In genomic region chr13:102394158-102395053, GRCh38 we compare ENCODE assay signal across 8 cellular contexts. TPM values are rescaled to one million over a fixed set of nuclear protein-coding genes. Genes with fewer than 3 reads are reported as not detected.
A peak's percentile ranks its signal among the peaks of the same experiment; 100 is the strongest.
DNase-seq lines count a peak whose midpoint lies in the region; ATAC-seq, FAIRE-seq and TF ChIP-seq lines count a peak whose summit lies in the region.

No MANE protein-coding gene starts in this region.

- no peaks in the 10 kb centered on the region for H3K36me3 ChIP-seq in kidney epithelial cell (ENCODE audit: control insufficient read depth, insufficient read depth, low read length)

- peak; percentile 57 for TF ChIP-seq POLR2A in GM12892 (IDR thresholded peaks at IDR 0.05; ENCODE audit: low read depth, low read length)

- TF ChIP-seq CTCF in choroid plexus epithelial cell (conservative IDR thresholded peaks at IDR 0.05; ENCODE audit: low read depth, low read length) (peak; percentile 33), kidney epithelial cell (IDR thresholded peaks at IDR 0.05; ENCODE audit: insufficient read depth, low read length, poor library complexity, severe bottlenecking) (peak; percentile 60)

- DNase-seq in GM12892 (ENCODE audit: insufficient read length): peak; percentile 80
- peak; percentile 33 for DNase-seq in NCI-H2029 treated with DMSO at 0.1 percent for 48 hours (lab: John Stamatoyannopoulos, UW)
- peak; percentile 94 for DNase-seq in activated CD4-positive, alpha-beta T cell treated with anti-CD3 and anti-CD28 coated beads for 1 hour
- DNase-seq in choroid plexus epithelial cell (ENCODE audit: low read depth): peak; percentile 87
- DNase-seq in kidney epithelial cell (ENCODE audit: low read depth): peak; percentile 61
- peak; percentile 87 to 94 for DNase-seq in stimulated activated CD4-positive, alpha-beta T cell treated with anti-CD3 and anti-CD28 coated beads, Interleukin-15, amount 100 ng/mL, for 1 hour (ENCODE audit: low read depth in 1 of 2, low spot score in 1 of 2)
- DNase-seq in NCI-H226: no peak

- H3K4me3 ChIP-seq in choroid plexus epithelial cell (ENCODE audit: low read depth, low read length) (peak overlapping the region; percentile 79), kidney epithelial cell (ENCODE audit: low read depth, low read length) (peak overlapping the region; percentile 78)

- no peaks in the 10 kb centered on the region for H3K27me3 ChIP-seq in kidney epithelial cell (ENCODE audit: control insufficient read depth, insufficient read depth, low read length)

- peak; percentile 92 for FAIRE-seq in GM12892 (lab: Jason Lieb, UNC)

- peak; percentile 95 for ATAC-seq in HG02852 (IDR thresholded peaks at IDR 0.05; ENCODE audit: unreplicated experiment)

RNA-seq across cellular contexts. Expression of gene FGF14, which starts 7.4 kb away (rescaled TPM):
- polyA plus RNA-seq in GM12892 (2012; ENCODE audit: missing spikeins): not detected
- total RNA-seq in kidney epithelial cell: under 0.01 TPM in 1 of 2 replicates, not detected in the other
